ENCODE assay signal across 8 cellular contexts in genomic region chr19:40398417-40399056, GRCh38.
DNase-seq lines count a peak whose midpoint lies in the region.

No MANE protein-coding gene starts in this region.

- DNase-seq in NCI-H1417 treated with DMSO at 0.1 percent for 48 hours (lab: John Stamatoyannopoulos, UW) (peak; percentile 2), foreskin melanocyte (peak; percentile 48), DMS114 treated with DMSO at 0.1 percent for 48 hours (lab: John Stamatoyannopoulos, UW; ENCODE audit: unreplicated experiment) (no peak), NCI-H128 (lab: John Stamatoyannopoulos, UW; ENCODE audit: unreplicated experiment) (no peak), medulla oblongata (ENCODE audit: extremely low spot score) (no peak), 8988T (no peak)
- peak; percentile 14 to 44 for DNase-seq in activated CD8-positive, alpha-beta memory T cell treated with anti-CD3 and anti-CD28 coated beads for 4 hours (ENCODE audit: low read depth in 2 of 2)
- peak; percentile 59 for DNase-seq in stimulated activated CD4-positive, alpha-beta T cell treated with anti-CD3 and anti-CD28 coated beads, Interleukin-4, amount 100 ng/mL, for 24 hours

Comparison
In these comparisons a context has a peak if more than half of its experiments do, and no peak if none do; other contexts are left out.
1. DNase-seq: peak in NCI-H1417 treated with DMSO at 0.1 percent for 48 hours (single experiment), activated CD8-positive, alpha-beta memory T cell treated with anti-CD3 and anti-CD28 coated beads for 4 hours (2 of 2), foreskin melanocyte (single experiment) and stimulated activated CD4-positive, alpha-beta T cell treated with anti-CD3 and anti-CD28 coated beads, Interleukin-4, amount 100 ng/mL, for 24 hours (single experiment); none in DMS114 treated with DMSO at 0.1 percent for 48 hours (single experiment), NCI-H128 (single experiment), medulla oblongata (single experiment) and 8988T (single experiment).